Comparison of ENCODE assay signal across 23 cellular contexts in genomic region chr22:48507171-48507570, GRCh38.
"Had no signal": no experiment of that assay in that cellular context is flagged by ENCODE, and none has a peak within 500 bp of the region (broad histone marks: within the 10 kb centered on the region; RNA-seq: fewer than 3 reads in every experiment).

No MANE protein-coding gene starts in this region.

- FAIRE-seq: RCC 7860 had no signal

- H3K36me3 ChIP-seq: MG63, SJCRH30 had no signal

- H3K27me3 ChIP-seq: MG63 had no signal

- ATAC-seq: SK-N-SH treated with all-trans-retinoic acid at 6 μM for 48 hours, T-helper 17 cell had no signal

- H3K9me3 ChIP-seq: MG63, SJCRH30 had no signal

- H3K4me1 ChIP-seq: SJCRH30 had no signal

- H3K4me3 ChIP-seq: MG63, SJCRH30 had no signal

- DNase-seq: IMR-90, Karpas-422, KG1, MG63, NCI-H1092, NCI-H1105 treated with DMSO at 0.1 percent for 48 hours, NCI-H1417 treated with DMSO at 0.1 percent for 48 hours, NCI-H146, NCI-H1694 treated with DMSO at 0.1 percent for 48 hours, NCI-H1930, NCI-H2171, NCI-H226, NCI-H446, NCI-H510A, NCI-H524 treated with DMSO at 0.1 percent for 48 hours, NCI-H82, SHP77 treated with DMSO at 0.1 percent for 48 hours, SJCRH30, T-helper 1 cell, T-helper 17 cell had no signal

- H3K27ac ChIP-seq: RWPE1, SJCRH30 had no signal
